In genomic region chr6:4136354-4136831, GRCh38 we compare ENCODE assay signal across 8 cellular contexts. TPM values are rescaled to one million over a fixed set of nuclear protein-coding genes. Genes with fewer than 3 reads are reported as not detected.
DNase-seq lines count a peak whose midpoint lies in the region; ATAC-seq and TF ChIP-seq lines count a peak whose summit lies in the region.

No MANE protein-coding gene starts in this region.

- H3K4me3 ChIP-seq in iPS-11a (ENCODE audit: low read depth, low read length) (peak overlapping the region; percentile 60), spleen (peak overlapping the region; percentile 40 to 89 (median 82))

- peaks cover 20% of the 10 kb centered on the region for H3K36me3 Mint-ChIP-seq in HFFc6 (ENCODE audit: low read depth)
- peaks cover 18% of the 10 kb centered on the region for H3K36me3 Mint-ChIP-seq in activated T-helper 1 cell treated with anti-CD3 and anti-CD28 coated beads, Interleukin-12 subunit alpha, Interleukin-12 subunit beta, Interleukin-2, Interleukin-4 antibody, amounts not matched to agents 30 ng/mL and 10 ng/mL and 1 ng/mL, durations not matched to agents 14 hours and 24 hours and 36 hours (ENCODE audit: low read depth)

- H3K27me3 ChIP-seq in spleen (replicated peaks in 1 of 7) = no peaks in the 10 kb centered on the region

- H3K4me3 Mint-ChIP-seq in HFFc6 = peak overlapping the region; percentile 90
- H3K4me3 Mint-ChIP-seq in activated T-helper 1 cell treated with anti-CD3 and anti-CD28 coated beads, Interleukin-12 subunit alpha, Interleukin-12 subunit beta, Interleukin-2, Interleukin-4 antibody, amounts not matched to agents 30 ng/mL and 10 ng/mL and 1 ng/mL, durations not matched to agents 14 hours and 24 hours and 36 hours = peak overlapping the region; percentile 83

- H3K36me3 ChIP-seq in spleen = peaks cover 0 to 21% (median 7%) of the 10 kb centered on the region in 6 donors

- no peak for ATAC-seq in HG03457 (IDR thresholded peaks at IDR 0.05; ENCODE audit: unreplicated experiment)
- no peak for ATAC-seq in GM21825 (IDR thresholded peaks at IDR 0.05; ENCODE audit: unreplicated experiment)
- no peak for ATAC-seq in HG03280 (IDR thresholded peaks at IDR 0.05; ENCODE audit: unreplicated experiment)

- H3K27ac Mint-ChIP-seq in HFFc6 = peak overlapping the region; percentile 86
- H3K27ac Mint-ChIP-seq in activated T-helper 1 cell treated with anti-CD3 and anti-CD28 coated beads, Interleukin-12 subunit alpha, Interleukin-12 subunit beta, Interleukin-2, Interleukin-4 antibody, amounts not matched to agents 30 ng/mL and 10 ng/mL and 1 ng/mL, durations not matched to agents 14 hours and 24 hours and 36 hours = peak overlapping the region; percentile 80

- H3K4me1 Mint-ChIP-seq in HFFc6 (ENCODE audit: low read depth) = peaks cover 26% of the 10 kb centered on the region
- peaks cover 27% of the 10 kb centered on the region for H3K4me1 Mint-ChIP-seq in activated T-helper 1 cell treated with anti-CD3 and anti-CD28 coated beads, Interleukin-12 subunit alpha, Interleukin-12 subunit beta, Interleukin-2, Interleukin-4 antibody, amounts not matched to agents 30 ng/mL and 10 ng/mL and 1 ng/mL, durations not matched to agents 14 hours and 24 hours and 36 hours (ENCODE audit: low read depth)

- DNase-seq in HFFc6 (no peak), spleen (no peak), D341Med (ENCODE audit: low spot score) (no peak)
- no peak for DNase-seq in activated T-helper 1 cell treated with anti-CD3 and anti-CD28 coated beads, Interleukin-12 subunit alpha, Interleukin-12 subunit beta, Interleukin-2, Interleukin-4 antibody, amounts not matched to agents 30 ng/mL and 10 ng/mL and 1 ng/mL, durations not matched to agents 14 hours and 24 hours and 36 hours (ENCODE audit: low spot score)

- H3K4me1 ChIP-seq in spleen = peaks cover 8 to 53% (median 32%) of the 10 kb centered on the region in 6 donors

- H3K9me3 ChIP-seq in spleen = peaks cover 0 to 6% (median 0%) of the 10 kb centered on the region in 8 donors

- intact Hi-C loops in activated T-helper 1 cell treated with anti-CD3 and anti-CD28 coated beads, Interleukin-12 subunit alpha, Interleukin-12 subunit beta, Interleukin-2, Interleukin-4 antibody, amounts not matched to agents 30 ng/mL and 10 ng/mL and 1 ng/mL, durations not matched to agents 14 hours and 24 hours and 36 hours (cut with micrococcal nuclease) = loop anchor here (5.0 to 10.0 kb wide), 6 partner anchors 389 to 1369 kb away; partner anchors contain the start of genes CDYL, NQO2, RIPK1 and WRNIP1
- intact Hi-C loops in spleen (cut with DNase I; ENCODE audit: low total_unique reads) = loop anchor here (10.0 kb wide), 1 partner anchor 112 kb away; a partner anchor contains a TSS

- TF ChIP-seq POLR2A in spleen (IDR thresholded peaks at IDR 0.05) = no peak

- 0 to 19% (median 14%) methylated on average over 1 of the region's 1 CpG for WGBS in spleen, 5 donors

- no peaks in the 10 kb centered on the region for H3K27me3 Mint-ChIP-seq in HFFc6 (ENCODE audit: insufficient read depth)
- H3K27me3 Mint-ChIP-seq in activated T-helper 1 cell treated with anti-CD3 and anti-CD28 coated beads, Interleukin-12 subunit alpha, Interleukin-12 subunit beta, Interleukin-2, Interleukin-4 antibody, amounts not matched to agents 30 ng/mL and 10 ng/mL and 1 ng/mL, durations not matched to agents 14 hours and 24 hours and 36 hours (ENCODE audit: insufficient read depth) = peaks cover 4% of the 10 kb centered on the region

- H3K27ac ChIP-seq in spleen = peak overlapping the region; percentile 71 to 92 (median 88)

- no peak for TF ChIP-seq CTCF in HFFc6 (IDR thresholded peaks at IDR 0.05)
- no peak for TF ChIP-seq CTCF in spleen (IDR thresholded peaks at IDR 0.05 in 8 of 11, conservative IDR thresholded peaks at IDR 0.05 in 3 of 11)

- no peaks in the 10 kb centered on the region for H3K9me3 Mint-ChIP-seq in HFFc6
- no peaks in the 10 kb centered on the region for H3K9me3 Mint-ChIP-seq in activated T-helper 1 cell treated with anti-CD3 and anti-CD28 coated beads, Interleukin-12 subunit alpha, Interleukin-12 subunit beta, Interleukin-2, Interleukin-4 antibody, amounts not matched to agents 30 ng/mL and 10 ng/mL and 1 ng/mL, durations not matched to agents 14 hours and 24 hours and 36 hours

RNA-seq across cellular contexts. Expression of gene ECI2, which starts 1.0 kb away (rescaled TPM):
- total RNA-seq in HFFc6 (2021; fragmentation: NEBNext Ultra II Directional; extraction: Animal tissue kit (Norgen Biotek cat#: 25700)) = 100 to 1,000 TPM in 4 of 6 experiments, 10 to 100 TPM in 2; 84.1 to 107 (median 102) TPM
- total RNA-seq in activated T-helper 1 cell treated with anti-CD3 and anti-CD28 coated beads, Interleukin-12 subunit alpha, Interleukin-12 subunit beta, Interleukin-2, Interleukin-4 antibody, amounts not matched to agents 30 ng/mL and 10 ng/mL and 1 ng/mL, durations not matched to agents 14 hours and 24 hours and 36 hours = 12.5 and 13.4 TPM in 2 replicates
- total RNA-seq in spleen = 10 to 100 TPM; 29.3 to 61.0 (median 34.8) TPM
- 10 to 100 TPM; 25.9 to 34.9 (median 26.1) TPM for polyA plus RNA-seq in spleen

RNA-seq across cellular contexts. Expression of gene FAM217A, which starts 57.5 kb away (rescaled TPM):
- total RNA-seq in HFFc6 (2021; fragmentation: NEBNext Ultra II Directional; extraction: Animal tissue kit (Norgen Biotek cat#: 25700)) = not detected
- not detected in 2 replicates for total RNA-seq in activated T-helper 1 cell treated with anti-CD3 and anti-CD28 coated beads, Interleukin-12 subunit alpha, Interleukin-12 subunit beta, Interleukin-2, Interleukin-4 antibody, amounts not matched to agents 30 ng/mL and 10 ng/mL and 1 ng/mL, durations not matched to agents 14 hours and 24 hours and 36 hours
- not detected for total RNA-seq in spleen
- not detected for polyA plus RNA-seq in spleen
